Comparison of ENCODE assay signal across 9 cellular contexts in the genomic region with DNA sequence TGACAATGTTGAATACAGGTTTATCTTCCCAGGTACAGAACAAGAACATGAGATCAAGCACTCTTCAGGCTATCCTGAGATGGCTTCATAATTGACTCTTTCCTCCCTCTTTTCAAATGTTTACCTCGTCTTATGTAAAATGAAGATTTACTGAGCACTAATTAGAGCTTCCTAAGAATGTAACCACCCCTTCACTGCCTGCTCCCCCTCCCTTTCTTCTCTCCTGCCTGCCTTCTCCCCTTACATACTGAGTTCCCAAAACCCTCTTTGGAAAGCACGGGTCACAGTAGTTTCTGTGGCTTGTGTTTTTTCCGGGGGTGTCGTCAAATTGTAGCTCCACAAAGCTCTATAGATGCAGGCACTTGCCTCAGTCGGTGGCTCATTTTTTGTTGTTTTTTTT. TPM values are rescaled to one million over a fixed set of nuclear protein-coding genes. Genes with fewer than 3 reads are reported as not detected.
"Had no signal": no experiment of that assay in that cellular context is flagged by ENCODE, and none has a peak within 500 bp of the region (broad histone marks: within the 10 kb centered on the region; RNA-seq: fewer than 3 reads in every experiment).

No MANE protein-coding gene starts in this region.

RNA-seq across cellular contexts. Expression of gene GOLGA6L7, which starts 5.2 kb away (rescaled TPM):
- total RNA-seq: HepG2, HT1080, IMR-90, M059J, NCI-H460, PC-9, Peyer's patch, Right ventricle myocardium inferior, RPMI7951 had no signal
- polyA plus RNA-seq: HepG2, IMR-90 had no signal

RNA-seq across cellular contexts. Expression of gene APBA2, which starts 32.1 kb away (rescaled TPM):
- total RNA-seq: PC-9 had no signal
